In the genomic region with DNA sequence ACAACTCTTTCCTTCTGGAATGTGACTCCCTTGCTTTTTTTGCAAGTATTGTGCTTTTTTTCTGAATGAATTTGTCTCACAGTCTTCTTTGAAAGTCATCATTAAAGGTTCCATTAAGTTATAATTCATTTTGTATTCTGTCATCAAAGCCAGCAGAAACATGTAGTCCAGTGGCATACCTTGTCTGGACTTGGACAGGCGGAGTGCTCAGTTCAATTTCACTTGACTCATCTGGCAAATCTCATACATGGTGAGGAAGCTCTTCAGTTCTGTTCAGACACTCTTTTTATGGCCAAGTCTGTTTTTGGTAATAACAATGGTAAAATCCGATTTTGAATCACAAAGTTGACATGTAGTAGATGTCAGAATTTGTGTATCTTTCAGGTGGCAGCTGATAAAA, we compare ENCODE assay signal across 9 cellular contexts.
"Had no signal": no experiment of that assay in that cellular context is flagged by ENCODE, and none has a peak within 500 bp of the region (broad histone marks: within the 10 kb centered on the region; RNA-seq: fewer than 3 reads in every experiment).

No MANE protein-coding gene starts in this region.

- ATAC-seq: HCT116, HepG2 had no signal

- H3K9me3 ChIP-seq: HAP-1 had no signal

- H3K4me1 ChIP-seq: HAP-1 had no signal

- H3K27me3 Mint-ChIP-seq: IgD-negative memory B cell had no signal

- H3K4me3 Mint-ChIP-seq: HFFc6, IgD-negative memory B cell had no signal

- DNase-seq: GM23248, GOT3, H7, HFFc6 had no signal

- H3K27ac Mint-ChIP-seq: HFFc6, IgD-negative memory B cell had no signal

- H3K36me3 ChIP-seq: HAP-1 had no signal

- H3K36me3 Mint-ChIP-seq: IgD-negative memory B cell had no signal

- H2AFZ ChIP-seq: GM23248 had no signal

- H3K9ac ChIP-seq: GM23248 had no signal

- H3K27ac ChIP-seq: GM23248, HL-60 had no signal

- H3K4me1 Mint-ChIP-seq: IgD-negative memory B cell had no signal

- H3K4me3 ChIP-seq: GM23248, HAP-1 had no signal
